Comparison of ENCODE assay signal across 10 cellular contexts in the genomic region with DNA sequence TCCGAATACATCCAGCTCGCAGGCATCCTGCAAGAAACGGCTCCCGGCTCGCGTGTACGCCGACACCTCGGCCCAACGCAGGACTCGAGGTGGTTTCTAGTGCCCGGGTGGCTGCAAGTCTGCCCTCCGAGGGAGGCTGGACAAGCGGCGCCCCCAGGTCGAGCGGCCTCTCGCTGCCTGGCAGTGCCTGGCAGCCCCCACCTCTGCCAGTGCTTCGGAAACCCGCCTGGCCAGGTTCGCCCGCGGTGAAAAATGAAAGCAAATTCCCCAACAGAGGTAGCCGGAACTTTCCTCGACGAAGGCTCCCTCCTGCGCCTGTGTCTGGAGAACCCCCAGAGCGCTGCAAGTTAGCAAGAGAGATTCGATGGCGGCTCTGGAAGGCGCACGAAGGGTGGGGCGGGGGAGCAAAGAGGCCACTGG. TPM values are rescaled to one million over a fixed set of nuclear protein-coding genes. Genes with fewer than 3 reads are reported as not detected.
DNase-seq lines count a peak whose midpoint lies in the region; ATAC-seq, FAIRE-seq and TF ChIP-seq lines count a peak whose summit lies in the region.
"Had no signal": no experiment of that assay in that cellular context is flagged by ENCODE, and none has a peak within 500 bp of the region (broad histone marks: within the 10 kb centered on the region; RNA-seq: fewer than 3 reads in every experiment).

No MANE protein-coding gene starts in this region.

- no peak overlapping the region for H2BK120ac ChIP-seq in neuronal stem cell (ENCODE audit: low read depth, low read length)

- no peak for DNase-seq in CD4-positive, CD25-positive, alpha-beta regulatory T cell
- DNase-seq in RWPE2 (ENCODE audit: low spot score) (no peak), neuronal stem cell (ENCODE audit: low spot score) (peak; percentile 30), RCC 7860 (ENCODE audit: low spot score) (no peak), HFFc6 (no peak)

- H3K36me3 ChIP-seq in CD4-positive, CD25-positive, alpha-beta regulatory T cell (ENCODE audit: control insufficient read depth, insufficient read depth, low read length): no peaks in the 10 kb centered on the region
- no peaks in the 10 kb centered on the region for H3K36me3 ChIP-seq in RWPE2 (ENCODE audit: low read depth)
- H3K36me3 ChIP-seq in esophagus (ENCODE audit: control insufficient read depth in 2 of 2, insufficient read depth in 2 of 2, low read length in 1 of 2): no peaks in the 10 kb centered on the region
- H3K36me3 ChIP-seq in neuronal stem cell (replicated peaks in 1 of 2; ENCODE audit: control insufficient read depth in 2 of 2, insufficient read depth in 2 of 2, low read length in 2 of 2): peaks cover 0 to 21% of the 10 kb centered on the region in 2 donors

- H3K27ac ChIP-seq in CD4-positive, CD25-positive, alpha-beta regulatory T cell (ENCODE audit: insufficient read depth, low read length, poor library complexity, severe bottlenecking): no peak overlapping the region
- H3K27ac ChIP-seq in RWPE2 (ENCODE audit: poor library complexity, severe bottlenecking) (peak overlapping the region; percentile 71), esophagus (ENCODE audit: low read depth in 2 of 2, low read length in 1 of 2) (peak overlapping the region; percentile 95 to 97), neuronal stem cell (replicated peaks; ENCODE audit: low read length) (no peak overlapping the region)

- no peak overlapping the region for H4K91ac ChIP-seq in neuronal stem cell (ENCODE audit: low read depth, low read length, poor library complexity)

- no peak overlapping the region for H3K14ac ChIP-seq in neuronal stem cell (ENCODE audit: low read length)

- H3K27me3 Mint-ChIP-seq in CD4-positive, CD25-positive, alpha-beta regulatory T cell: peaks cover 82% of the 10 kb centered on the region
- peaks cover 17% of the 10 kb centered on the region for H3K27me3 Mint-ChIP-seq in HFFc6 (ENCODE audit: insufficient read depth)

- H3K27me3 ChIP-seq in CD4-positive, CD25-positive, alpha-beta regulatory T cell (ENCODE audit: control insufficient read depth, insufficient read depth, low read length): peaks cover 20% of the 10 kb centered on the region
- no peaks in the 10 kb centered on the region for H3K27me3 ChIP-seq in RWPE2 (ENCODE audit: insufficient read depth, poor library complexity, severe bottlenecking)
- no peaks in the 10 kb centered on the region for H3K27me3 ChIP-seq in esophagus (ENCODE audit: control insufficient read depth in 1 of 2, insufficient read depth in 2 of 2, low read length in 2 of 2)
- H3K27me3 ChIP-seq in neuronal stem cell (ENCODE audit: control insufficient read depth in 3 of 3, insufficient read depth in 3 of 3, low read depth in 1 of 3, low read length in 3 of 3): peaks cover 0 to 41% (median 19%) of the 10 kb centered on the region in 3 experiments

- H3K79me1 ChIP-seq in neuronal stem cell (ENCODE audit: low read depth, low read length): no peaks in the 10 kb centered on the region

- H3K18ac ChIP-seq in neuronal stem cell (ENCODE audit: low read length): peak overlapping the region; percentile 73

- peak overlapping the region in 3 of 4 donors; percentile 43 to 62 (median 61) for H3K4me3 Mint-ChIP-seq in CD4-positive, CD25-positive, alpha-beta regulatory T cell
- no peak overlapping the region; the same call in 1 of the 2 replicates for H3K4me3 Mint-ChIP-seq in HFFc6

- H3K36me3 Mint-ChIP-seq in CD4-positive, CD25-positive, alpha-beta regulatory T cell: no peaks in the 10 kb centered on the region
- no peaks in the 10 kb centered on the region for H3K36me3 Mint-ChIP-seq in HFFc6 (ENCODE audit: low read depth)

- peaks cover 49% of the 10 kb centered on the region for H3K4me1 ChIP-seq in CD4-positive, CD25-positive, alpha-beta regulatory T cell (ENCODE audit: control insufficient read depth, insufficient read depth, low read length, poor library complexity, severe bottlenecking)
- H3K4me1 ChIP-seq in RWPE2 (ENCODE audit: insufficient read depth, poor library complexity, severe bottlenecking) (peaks cover 6% of the 10 kb centered on the region), esophagus (ENCODE audit: control insufficient read depth in 2 of 2, insufficient read depth in 2 of 2, low read length in 1 of 2) (peaks cover 0 to 3% of the 10 kb centered on the region in 2 donors), neuronal stem cell (ENCODE audit: control insufficient read depth in 2 of 2, insufficient read depth in 1 of 2, low read depth in 1 of 2, low read length in 2 of 2) (peaks cover 8 to 23% of the 10 kb centered on the region in 2 donors)

- WGBS in esophagus, 2 donors: 27 to 34% methylated on average over 33 of the region's 33 CpGs
- WGBS in neuronal stem cell (ENCODE audit: extremely low coverage in 2 of 2, insufficient read length in 2 of 2, insufficient replicate concordance in 1 of 2), 2 donors: no CpG with 5 or more reads among the region's 33 CpGs

- peaks cover 0 to 50% (median 15%) of the 10 kb centered on the region in 4 donors for H3K4me1 Mint-ChIP-seq in CD4-positive, CD25-positive, alpha-beta regulatory T cell
- H3K4me1 Mint-ChIP-seq in HFFc6 (ENCODE audit: low read depth): peaks cover 18% of the 10 kb centered on the region

- no peak overlapping the region for H3K4me3 ChIP-seq in CD4-positive, CD25-positive, alpha-beta regulatory T cell (ENCODE audit: low read depth, low read length)
- peak overlapping the region; percentile 59 for H3K4me3 ChIP-seq in RWPE2 (ENCODE audit: severe bottlenecking)
- H3K4me3 ChIP-seq in esophagus (ENCODE audit: low read depth in 1 of 2, low read length in 2 of 2): peak overlapping the region; percentile 73 to 80
- no peak overlapping the region for H3K4me3 ChIP-seq in neuronal stem cell (ENCODE audit: low read length in 2 of 2)

- peak overlapping the region; percentile 78 for H2BK12ac ChIP-seq in neuronal stem cell (ENCODE audit: low read length)

- no peak overlapping the region for H3K23ac ChIP-seq in neuronal stem cell (ENCODE audit: low read depth, low read length, poor library complexity)

- no peaks in the 10 kb centered on the region for H3K9me3 ChIP-seq in CD4-positive, CD25-positive, alpha-beta regulatory T cell (ENCODE audit: control insufficient read depth in 2 of 2, low read length in 2 of 2)
- H3K9me3 ChIP-seq in RWPE2 (ENCODE audit: severe bottlenecking) (no peaks in the 10 kb centered on the region), esophagus (ENCODE audit: control insufficient read depth in 2 of 2, insufficient read depth in 1 of 2, low read depth in 1 of 2, low read length in 1 of 2) (no peaks in the 10 kb centered on the region), neuronal stem cell (replicated peaks in 1 of 2; ENCODE audit: control insufficient read depth in 2 of 2, insufficient read depth in 1 of 2, low read depth in 1 of 2, low read length in 2 of 2) (peaks cover 0 to 2% of the 10 kb centered on the region in 2 donors)

- H3K9me3 Mint-ChIP-seq in CD4-positive, CD25-positive, alpha-beta regulatory T cell: peaks cover 0 to 6% (median 1%) of the 10 kb centered on the region in 7 donors
- H3K9me3 Mint-ChIP-seq in HFFc6: no peaks in the 10 kb centered on the region

- H3K27ac Mint-ChIP-seq in CD4-positive, CD25-positive, alpha-beta regulatory T cell: no peak overlapping the region
- no peak overlapping the region for H3K27ac Mint-ChIP-seq in HFFc6

- H2AFZ ChIP-seq in neuronal stem cell (ENCODE audit: low read length): no peak overlapping the region

- H4K8ac ChIP-seq in neuronal stem cell (ENCODE audit: low read depth, low read length): no peak overlapping the region

- no peak for FAIRE-seq in RCC 7860 (lab: Jason Lieb, UNC)

- H2BK15ac ChIP-seq in neuronal stem cell (ENCODE audit: low read length): peak overlapping the region; percentile 28

- peak overlapping the region; percentile 93 for H3K4me2 ChIP-seq in neuronal stem cell (ENCODE audit: insufficient read depth, low read length, poor library complexity, severe bottlenecking)

- no peak overlapping the region for H3K9ac ChIP-seq in neuronal stem cell (ENCODE audit: low read depth, low read length, poor library complexity)

- no peak overlapping the region for H2BK5ac ChIP-seq in neuronal stem cell (ENCODE audit: low read length)

- TF ChIP-seq CTCF in RWPE2 (IDR thresholded peaks at IDR 0.05; ENCODE audit: poor library complexity, severe bottlenecking) (no peak), HFFc6 (IDR thresholded peaks at IDR 0.05) (no peak)

- no peak for ATAC-seq in CD4-positive, CD25-positive, alpha-beta regulatory T cell (ENCODE audit: low read depth in 2 of 2)
- ATAC-seq in RWPE2 (ENCODE audit: low read depth) (no peak), GM21717 (IDR thresholded peaks at IDR 0.05; ENCODE audit: unreplicated experiment) (no peak), HG02852 (IDR thresholded peaks at IDR 0.05; ENCODE audit: unreplicated experiment) (no peak)
- ATAC-seq: left colon had no signal

- peak overlapping the region; percentile 44 for H2AK5ac ChIP-seq in neuronal stem cell (ENCODE audit: low read depth, low read length)

- H3K4ac ChIP-seq in neuronal stem cell (ENCODE audit: low read length): no peak overlapping the region

RNA-seq across cellular contexts. Expression of a gene that starts 5.7 kb away (rescaled TPM):
- not detected for total RNA-seq in CD4-positive, CD25-positive, alpha-beta regulatory T cell
- polyA plus RNA-seq in CD4-positive, CD25-positive, alpha-beta regulatory T cell: not detected
- polyA plus RNA-seq in esophagus: 10 to 100 TPM; 14.5 to 19.4 TPM
- 9.9 TPM for polyA plus RNA-seq in neuronal stem cell (2013, experiment 1 of 2)
- 11.2 TPM for polyA plus RNA-seq in neuronal stem cell (2013, experiment 2 of 2)
- 10 to 100 TPM in 1 of 6 experiments, 1 to 10 TPM in 5; 9.1 to 15.9 (median 9.7) TPM for total RNA-seq in HFFc6 (2021; fragmentation: NEBNext Ultra II Directional; extraction: Animal tissue kit (Norgen Biotek cat#: 25700))

RNA-seq across cellular contexts. Expression of a gene that starts 24.1 kb away (rescaled TPM):
- 0.10 TPM for total RNA-seq in CD4-positive, CD25-positive, alpha-beta regulatory T cell
- polyA plus RNA-seq in CD4-positive, CD25-positive, alpha-beta regulatory T cell: not detected
- polyA plus RNA-seq in esophagus: 1 to 10 TPM; 1.8 to 4.0 TPM
- polyA plus RNA-seq in neuronal stem cell (2013, experiment 1 of 2): 0.22 TPM
- 0.15 TPM for polyA plus RNA-seq in neuronal stem cell (2013, experiment 2 of 2)
- under 1 TPM in 1 of 6 experiments, not detected in 5; 0.32 TPM for total RNA-seq in HFFc6 (2021; fragmentation: NEBNext Ultra II Directional; extraction: Animal tissue kit (Norgen Biotek cat#: 25700))
- total RNA-seq: T-helper 2 cell treated with Interferon-gamma antibody and Interleukin-4, amounts not matched to agents 100 ng/mL and 5 ng/mL, for 36 hours had no signal

Comparison
In these comparisons a context has a peak if more than half of its experiments do, and no peak if none do; other contexts are left out.
1. H3K27ac ChIP-seq: peak in RWPE2 (single experiment) and esophagus (2 of 2); none in CD4-positive, CD25-positive, alpha-beta regulatory T cell (single experiment) and neuronal stem cell (single experiment).
2. H3K4me3 ChIP-seq: peak in RWPE2 (single experiment) and esophagus (2 of 2); none in CD4-positive, CD25-positive, alpha-beta regulatory T cell (single experiment) and neuronal stem cell (0 of 2).